Comparison of ENCODE assay signal across 23 cellular contexts in genomic region chr3:13748500-13748899, GRCh38.
A peak's percentile ranks its signal among the peaks of the same experiment; 100 is the strongest.
DNase-seq lines count a peak whose midpoint lies in the region; TF ChIP-seq lines count a peak whose summit lies in the region.
"Had no signal": no experiment of that assay in that cellular context is flagged by ENCODE, and none has a peak within 500 bp of the region (broad histone marks: within the 10 kb centered on the region; RNA-seq: fewer than 3 reads in every experiment).

No MANE protein-coding gene starts in this region.

- no peak overlapping the region for H3K4me3 ChIP-seq in trophoblast cell (ENCODE audit: low read depth, low read length)
- H3K4me3 ChIP-seq in Karpas-422 (ENCODE audit: low read length): no peak overlapping the region
- H3K4me3 ChIP-seq: BLaER1 treated with 17β-estradiol and CSF1 and Interleukin-3, amounts not matched to agents 10 nM and 100 nM; GM23248; K562; PC-9; SJSA1 had no signal

- no peak overlapping the region for H3K14ac ChIP-seq in trophoblast cell (ENCODE audit: low read length)

- no peak overlapping the region for H2BK120ac ChIP-seq in trophoblast cell (ENCODE audit: insufficient read depth, low read length, poor library complexity)

- H3K4me1 ChIP-seq in trophoblast cell (ENCODE audit: control insufficient read depth in 1 of 2, insufficient read depth in 2 of 2, low read length in 2 of 2) (no peaks in the 10 kb centered on the region), Karpas-422 (ENCODE audit: low read length) (peaks cover 4% of the 10 kb centered on the region)
- H3K4me1 ChIP-seq: BLaER1 treated with 17β-estradiol and CSF1 and Interleukin-3, amounts not matched to agents 10 nM and 100 nM; SJSA1 had no signal

- peak; percentile 25 for DNase-seq in NCI-H748 (lab: John Stamatoyannopoulos, UW; ENCODE audit: unreplicated experiment)
- no peak for DNase-seq in NCI-H748 treated with DMSO at 0.1 percent for 48 hours (lab: John Stamatoyannopoulos, UW)
- peak; percentile 27 for DNase-seq in ELF-1 (ENCODE audit: low read depth, low spot score)
- peak; percentile 56 to 57 for DNase-seq in trophoblast cell
- no peak for DNase-seq in Karpas-422
- no peak for DNase-seq in dedifferentiated amniotic fluid mesenchymal stem cell (ENCODE audit: extremely low spot score)
- DNase-seq: AML-193; CD4-positive, alpha-beta T cell; DMS53; GM23248; H7; MV-4-11; NCI-H1105; NCI-H1694; NCI-H2029 treated with DMSO at 0.1 percent for 48 hours; NCI-H526 treated with DMSO at 0.1 percent for 48 hours; NK-92 treated with Interleukin-12 subunit alpha and Interleukin-12 subunit beta, amount 100 ng/mL, for 24 hours; PC-9; Right ventricle myocardium superior had no signal

- H3K27me3 ChIP-seq in trophoblast cell (ENCODE audit: insufficient read depth, low read length) (no peaks in the 10 kb centered on the region), Karpas-422 (ENCODE audit: low read length) (no peaks in the 10 kb centered on the region)
- H3K27me3 ChIP-seq: BLaER1 treated with 17β-estradiol and CSF1 and Interleukin-3, amounts not matched to agents 10 nM and 100 nM; SJSA1 had no signal

- WGBS in trophoblast cell (ENCODE audit: extremely low coverage, insufficient coverage, insufficient read length): no CpG with 5 or more reads among the region's 14 CpGs

- H3K4me3 Mint-ChIP-seq in brain: no peak overlapping the region
- H3K4me3 Mint-ChIP-seq: CD4-positive, alpha-beta T cell had no signal

- no peak overlapping the region for H4K8ac ChIP-seq in trophoblast cell (ENCODE audit: low read depth, low read length)

- no peak overlapping the region for H4K12ac ChIP-seq in trophoblast cell (ENCODE audit: low read depth, low read length)

- H3K9me2 ChIP-seq in Karpas-422 (replicated peaks; ENCODE audit: insufficient read depth, low read length): no peaks in the 10 kb centered on the region

- peak overlapping the region in 3 of 5 experiments; percentile 55 to 95 (median 74) for H3K27ac Mint-ChIP-seq in brain
- H3K27ac Mint-ChIP-seq: CD4-positive, alpha-beta T cell had no signal

- peaks cover 5 to 10% (median 7%) of the 10 kb centered on the region in 5 experiments for H3K9me3 Mint-ChIP-seq in brain
- H3K9me3 Mint-ChIP-seq: CD4-positive, alpha-beta T cell had no signal

- no peak overlapping the region for H3K4ac ChIP-seq in trophoblast cell (ENCODE audit: low read depth, low read length)

- H3K4me1 Mint-ChIP-seq in brain: peaks cover 64% of the 10 kb centered on the region

- peaks cover 5% of the 10 kb centered on the region for H3K27me3 Mint-ChIP-seq in brain

- H3K9me3 ChIP-seq in trophoblast cell (ENCODE audit: insufficient read depth, low read depth, low read length) (peaks cover 8% of the 10 kb centered on the region), Karpas-422 (ENCODE audit: low read length) (peaks cover 4% of the 10 kb centered on the region; the same call in 1 of the 2 replicates)
- H3K9me3 ChIP-seq: SJSA1 had no signal

- no peaks in the 10 kb centered on the region for H3K79me1 ChIP-seq in trophoblast cell (ENCODE audit: low read length)

- H2AK5ac ChIP-seq in trophoblast cell (ENCODE audit: low read length): no peak overlapping the region

- H2BK12ac ChIP-seq in trophoblast cell (ENCODE audit: low read length): no peak overlapping the region

- H3K36me3 Mint-ChIP-seq in brain: peaks cover 5% of the 10 kb centered on the region

- H2AFZ ChIP-seq in trophoblast cell (ENCODE audit: insufficient read depth, low read length, poor library complexity) (no peak overlapping the region), Karpas-422 (ENCODE audit: low read length) (no peak overlapping the region)
- H2AFZ ChIP-seq: GM23248, PC-9 had no signal

- H3K79me2 ChIP-seq in trophoblast cell (ENCODE audit: control insufficient read depth, insufficient read depth, low read length, poor library complexity): no peaks in the 10 kb centered on the region
- no peaks in the 10 kb centered on the region for H3K79me2 ChIP-seq in Karpas-422 (ENCODE audit: low read length)

- H3K27ac ChIP-seq in trophoblast cell (ENCODE audit: low read depth, low read length) (no peak overlapping the region), Karpas-422 (ENCODE audit: low read length) (no peak overlapping the region)
- H3K27ac ChIP-seq: BLaER1 treated with 17β-estradiol and CSF1 and Interleukin-3, amounts not matched to agents 10 nM and 100 nM; GM23248; PC-9; SJSA1 had no signal

- no peak overlapping the region for H3K23ac ChIP-seq in trophoblast cell (ENCODE audit: low read length)

- TF ChIP-seq CTCF in brain (conservative IDR thresholded peaks at IDR 0.05): no peak

- H4K91ac ChIP-seq in trophoblast cell (ENCODE audit: low read depth, low read length): no peak overlapping the region

- no peaks in the 10 kb centered on the region for H4K20me1 ChIP-seq in Karpas-422 (ENCODE audit: insufficient read depth, low read depth, low read length)
- H4K20me1 ChIP-seq: BLaER1 treated with 17β-estradiol and CSF1 and Interleukin-3, amounts not matched to agents 10 nM and 100 nM had no signal

- no peak overlapping the region for H3K18ac ChIP-seq in trophoblast cell (ENCODE audit: low read length)

- H3K9ac ChIP-seq in trophoblast cell (ENCODE audit: low read length) (no peak overlapping the region), Karpas-422 (ENCODE audit: low read length) (no peak overlapping the region)
- H3K9ac ChIP-seq: BLaER1 treated with 17β-estradiol and CSF1 and Interleukin-3, amounts not matched to agents 10 nM and 100 nM; GM23248 had no signal

- no peaks in the 10 kb centered on the region for H3K36me3 ChIP-seq in trophoblast cell (ENCODE audit: control insufficient read depth in 1 of 2, insufficient read depth in 2 of 2, low read length in 2 of 2)
- H3K36me3 ChIP-seq in Karpas-422 (ENCODE audit: insufficient read depth, low read length): no peaks in the 10 kb centered on the region
- H3K36me3 ChIP-seq: BLaER1 treated with 17β-estradiol and CSF1 and Interleukin-3, amounts not matched to agents 10 nM and 100 nM; SJSA1 had no signal

- no peak overlapping the region for H3K4me2 ChIP-seq in trophoblast cell (ENCODE audit: low read length)
- no peak overlapping the region for H3K4me2 ChIP-seq in Karpas-422 (ENCODE audit: low read depth, low read length, poor library complexity, severe bottlenecking)
- H3K4me2 ChIP-seq: BLaER1 treated with 17β-estradiol and CSF1 and Interleukin-3, amounts not matched to agents 10 nM and 100 nM; PC-9 had no signal

- H2BK5ac ChIP-seq in trophoblast cell (ENCODE audit: low read depth, low read length, poor library complexity): no peak overlapping the region

Comparison
In these comparisons a context has a peak if more than half of its experiments do, and no peak if none do; other contexts are left out.
1. DNase-seq: peak in NCI-H748 (single experiment), ELF-1 (single experiment) and trophoblast cell (2 of 2); none in NCI-H748 treated with DMSO at 0.1 percent for 48 hours (single experiment), Karpas-422 (single experiment) and dedifferentiated amniotic fluid mesenchymal stem cell (single experiment).